ENCODE assay signal across 13 cellular contexts in the genomic region with DNA sequence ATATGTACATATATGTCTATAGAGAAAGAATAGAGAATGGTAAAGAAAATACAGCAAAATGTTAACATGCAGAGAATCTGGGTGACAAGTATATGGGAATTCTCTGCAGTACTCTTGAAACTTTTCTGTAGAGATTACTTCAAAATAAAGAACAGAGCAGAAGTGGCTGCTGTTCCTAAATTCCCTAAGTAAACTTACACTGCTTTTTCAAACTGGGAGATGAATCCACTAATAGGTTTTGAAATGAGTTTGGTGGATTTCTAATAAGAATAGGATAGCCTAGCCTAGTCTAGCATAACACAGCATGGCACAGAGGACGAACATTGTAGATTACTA. TPM values are rescaled to one million over a fixed set of nuclear protein-coding genes. Genes with fewer than 3 reads are reported as not detected.
A peak's percentile ranks its signal among the peaks of the same experiment; 100 is the strongest.
DNase-seq lines count a peak whose midpoint lies in the region; ATAC-seq, FAIRE-seq and TF ChIP-seq lines count a peak whose summit lies in the region.
"Had no signal": no experiment of that assay in that cellular context is flagged by ENCODE, and none has a peak within 500 bp of the region (broad histone marks: within the 10 kb centered on the region; RNA-seq: fewer than 3 reads in every experiment).

No MANE protein-coding gene starts in this region.

- H3K9me3 ChIP-seq in HUES64 (ENCODE audit: insufficient read depth, low read depth, low read length) (no peaks in the 10 kb centered on the region), psoas muscle (no peaks in the 10 kb centered on the region), vagina (no peaks in the 10 kb centered on the region)
- H3K9me3 ChIP-seq: transverse colon had no signal

- ATAC-seq in psoas muscle (peak in 1 of 4 donors; percentile 29), HG03565 (IDR thresholded peaks at IDR 0.05; ENCODE audit: unreplicated experiment) (no peak), HG03175 (IDR thresholded peaks at IDR 0.05; ENCODE audit: unreplicated experiment) (no peak)

- H3K36me3 ChIP-seq in HUES64 (ENCODE audit: insufficient read depth, low read length) (no peaks in the 10 kb centered on the region), psoas muscle (ENCODE audit: insufficient read depth in 1 of 2, low read depth in 1 of 2) (no peaks in the 10 kb centered on the region), vagina (no peaks in the 10 kb centered on the region)
- H3K36me3 ChIP-seq: brain microvascular endothelial cell, transverse colon had no signal

- intact Hi-C loops in dorsolateral prefrontal cortex (cut with DNase I) (no loop called here), psoas muscle (cut with DNase I) (no loop called here), vagina (cut with DNase I) (no loop called here)

- WGBS in HUES64 = 38% methylated on average over 1 of the region's 1 CpG
- WGBS in psoas muscle, 3 donors = 10 to 23% (median 14%) methylated on average over 1 of the region's 1 CpG

- TF ChIP-seq POLR2A in vagina (IDR thresholded peaks at IDR 0.05) = no peak

- H3K27me3 ChIP-seq in HUES64 (ENCODE audit: insufficient read depth, low read length) = peaks cover 85% of the 10 kb centered on the region
- H3K27me3 ChIP-seq in dorsolateral prefrontal cortex = peaks cover 0 to 58% (median 21%) of the 10 kb centered on the region in 45 donors
- H3K27me3 ChIP-seq in psoas muscle (ENCODE audit: insufficient read depth in 3 of 3, low read length in 2 of 3) = peaks cover 0 to 64% (median 9%) of the 10 kb centered on the region in 3 donors
- H3K27me3 ChIP-seq in vagina = no peaks in the 10 kb centered on the region

- peak; percentile 9 for FAIRE-seq in GM18507 (lab: Jason Lieb, UNC)

- DNase-seq in GM18507 (ENCODE audit: extremely low spot score, insufficient read length, low read depth) = no peak
- no peak for DNase-seq in dorsolateral prefrontal cortex
- DNase-seq in psoas muscle = no peak
- no peak for DNase-seq in vagina (ENCODE audit: extremely low spot score in 2 of 2)
- DNase-seq in GDM1 (lab: John Stamatoyannopoulos, UW) = no peak
- DNase-seq: brain microvascular endothelial cell, MV-4-11 had no signal

- no peak overlapping the region for H3K27ac ChIP-seq in HUES64 (ENCODE audit: low read depth, low read length)
- no peak overlapping the region for H3K27ac ChIP-seq in dorsolateral prefrontal cortex
- H3K27ac ChIP-seq in psoas muscle = no peak overlapping the region
- no peak overlapping the region for H3K27ac ChIP-seq in vagina
- H3K27ac ChIP-seq: brain microvascular endothelial cell, transverse colon had no signal

- no peaks in the 10 kb centered on the region for H3K4me1 ChIP-seq in HUES64 (ENCODE audit: insufficient read depth, low read length)
- H3K4me1 ChIP-seq in psoas muscle = no peaks in the 10 kb centered on the region
- peaks cover 14% of the 10 kb centered on the region for H3K4me1 ChIP-seq in vagina

- peak overlapping the region; percentile 66 for H3K4me3 ChIP-seq in HUES64 (ENCODE audit: low read length)
- peak overlapping the region in 43 of 59 donors; percentile 41 to 78 (median 64) for H3K4me3 ChIP-seq in dorsolateral prefrontal cortex
- H3K4me3 ChIP-seq in psoas muscle = peak overlapping the region; percentile 61
- H3K4me3 ChIP-seq in vagina = peak overlapping the region in 1 of 2 donors; percentile 30

- H3K9ac ChIP-seq in HUES64 (ENCODE audit: low read depth, low read length) = no peak overlapping the region

- TF ChIP-seq CTCF in dorsolateral prefrontal cortex (IDR thresholded peaks at IDR 0.05 in 54 of 56, conservative IDR thresholded peaks at IDR 0.05 in 2 of 56; ENCODE audit: low read depth in 1 of 56, partially characterized antibody in 56 of 56) = no peak
- TF ChIP-seq CTCF in psoas muscle (IDR thresholded peaks at IDR 0.05) = no peak
- TF ChIP-seq CTCF in vagina (IDR thresholded peaks at IDR 0.05) = no peak

RNA-seq across cellular contexts. Expression of a gene that starts 0.5 kb away (rescaled TPM):
- 0.90 TPM for polyA plus RNA-seq in HUES64 (2013, experiment 1 of 2)
- polyA plus RNA-seq in HUES64 (2013, experiment 2 of 2) = 1.0 TPM
- total RNA-seq in dorsolateral prefrontal cortex = 1 to 10 TPM in 3 of 120 experiments, under 1 TPM in 59, not detected in 58; 0.11 to 3.5 (median 0.26) TPM
- under 1 TPM in 2 of 4 donors, not detected in 2; 0.24 to 0.27 TPM for total RNA-seq in psoas muscle
- polyA plus RNA-seq in psoas muscle = under 1 TPM in 2 of 3 donors, not detected in 1; 0.01 to 0.08 TPM
- total RNA-seq in vagina = not detected
- total RNA-seq: fibroblast of villous mesenchyme, G401 had no signal

RNA-seq across cellular contexts. Expression of a gene that starts 42.3 kb away (rescaled TPM):
- 0.20 TPM for polyA plus RNA-seq in HUES64 (2013, experiment 1 of 2)
- polyA plus RNA-seq in HUES64 (2013, experiment 2 of 2) = 0.06 TPM
- total RNA-seq in dorsolateral prefrontal cortex (1 to 10 TPM in 94 of 120 experiments, under 1 TPM in 26; 0.07 to 9.7 (median 2.0) TPM), psoas muscle (1 to 10 TPM in 3 of 4 donors, under 1 TPM in 1; 0.87 to 3.9 (median 1.4) TPM), vagina (2.5 TPM)
- polyA plus RNA-seq in psoas muscle = under 1 TPM; 0.08 to 0.13 (median 0.08) TPM
- total RNA-seq: fibroblast of villous mesenchyme, G401 had no signal
